11 cellular contexts compared by ENCODE assay signal in the genomic region with DNA sequence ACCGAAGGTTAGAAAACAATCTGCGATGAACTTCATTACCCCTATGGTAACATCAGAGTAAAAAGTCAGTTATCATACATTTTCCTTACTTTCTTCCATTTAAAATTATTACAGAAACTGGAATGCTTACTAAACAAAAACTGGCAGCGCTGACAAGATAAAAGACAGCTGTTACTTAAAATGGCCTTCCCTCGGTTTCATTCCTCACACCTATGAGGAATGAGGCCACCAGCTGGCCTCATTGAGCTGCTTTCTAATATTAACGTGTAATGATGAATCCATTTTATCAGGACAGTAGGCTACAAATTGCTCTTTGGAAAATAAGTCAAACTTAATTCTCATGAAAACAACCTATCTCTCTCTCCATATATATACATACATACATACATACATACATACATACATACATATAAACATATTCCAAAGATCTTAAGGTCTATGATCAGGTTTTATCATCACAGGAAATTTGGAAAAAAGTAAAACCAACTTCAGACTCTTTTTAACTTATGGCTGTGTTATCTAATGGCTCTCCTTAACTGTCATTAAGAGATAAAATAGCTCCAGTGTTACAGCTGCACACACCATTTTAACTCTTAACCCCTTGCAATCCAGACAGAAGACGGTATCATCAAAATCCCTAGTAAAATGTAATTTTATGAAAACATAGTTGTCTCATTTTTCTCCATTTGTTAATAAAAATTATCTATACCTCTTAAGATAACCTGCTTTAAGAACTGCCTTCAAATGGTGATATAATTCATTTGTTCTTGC. TPM values are rescaled to one million over a fixed set of nuclear protein-coding genes. Genes with fewer than 3 reads are reported as not detected.
A peak's percentile ranks its signal among the peaks of the same experiment; 100 is the strongest.
DNase-seq lines count a peak whose midpoint lies in the region; ATAC-seq, FAIRE-seq and TF ChIP-seq lines count a peak whose summit lies in the region.
"Had no signal": no experiment of that assay in that cellular context is flagged by ENCODE, and none has a peak within 500 bp of the region (broad histone marks: within the 10 kb centered on the region; RNA-seq: fewer than 3 reads in every experiment).

No MANE protein-coding gene starts in this region.

- no peak for ATAC-seq in activated CD8-positive, alpha-beta memory T cell treated with anti-CD3 and anti-CD28 coated beads, Interleukin-2, amount 10 ng/mL, durations not matched to agents 7 days and 5 days
- no peak for ATAC-seq in activated CD8-positive, alpha-beta T cell treated with anti-CD3 and anti-CD28 coated beads, Interleukin-2, amount 10 ng/mL, durations not matched to agents 7 days and 5 days

- H3K4me1 ChIP-seq in spleen = peaks cover 47 to 92% (median 78%) of the 10 kb centered on the region in 6 donors

- peak overlapping the region in 2 of 8 donors; percentile 7 to 8 for H3K27ac ChIP-seq in spleen
- H3K27ac ChIP-seq: SJSA1 had no signal

- 56 to 73% (median 68%) methylated on average over 6 of the region's 6 CpGs for WGBS in spleen, 5 donors

- no peak for TF ChIP-seq POLR2A in spleen (IDR thresholded peaks at IDR 0.05)

- peak overlapping the region; percentile 52 for H3K27ac Mint-ChIP-seq in activated CD8-positive, alpha-beta memory T cell treated with anti-CD3 and anti-CD28 coated beads, Interleukin-2, amount 10 ng/mL, durations not matched to agents 7 days and 5 days
- H3K27ac Mint-ChIP-seq in activated CD8-positive, alpha-beta T cell treated with anti-CD3 and anti-CD28 coated beads, Interleukin-2, amount 10 ng/mL, durations not matched to agents 7 days and 5 days = peak overlapping the region; percentile 62

- H3K27me3 ChIP-seq in spleen (replicated peaks in 1 of 7) = no peaks in the 10 kb centered on the region
- H3K27me3 ChIP-seq: SJSA1 had no signal

- intact Hi-C loops in spleen (cut with DNase I; ENCODE audit: low total_unique reads) = no loop called here
- intact Hi-C loops in posterior vena cava (cut with DNase I) = no loop called here

- no peaks in the 10 kb centered on the region for H3K9me3 Mint-ChIP-seq in activated CD8-positive, alpha-beta memory T cell treated with anti-CD3 and anti-CD28 coated beads, Interleukin-2, amount 10 ng/mL, durations not matched to agents 7 days and 5 days (ENCODE audit: low read depth)
- H3K9me3 Mint-ChIP-seq in activated CD8-positive, alpha-beta T cell treated with anti-CD3 and anti-CD28 coated beads, Interleukin-2, amount 10 ng/mL, durations not matched to agents 7 days and 5 days (ENCODE audit: insufficient read depth) = no peaks in the 10 kb centered on the region

- no peaks in the 10 kb centered on the region for H3K9me3 ChIP-seq in spleen
- H3K9me3 ChIP-seq: SJSA1 had no signal

- no peak for FAIRE-seq in HTR-8/SVneo (lab: Jason Lieb, UNC)

- H3K4me3 ChIP-seq in foreskin fibroblast (ENCODE audit: low read depth in 1 of 2, low read length in 2 of 2) (peak overlapping the region; percentile 23 to 92), spleen (peak overlapping the region in 5 of 8 donors; percentile 3 to 87 (median 28))
- H3K4me3 ChIP-seq: SJSA1 had no signal

- DNase-seq in activated CD8-positive, alpha-beta memory T cell treated with anti-CD3 and anti-CD28 coated beads, Interleukin-2, amount 10 ng/mL, durations not matched to agents 7 days and 5 days = no peak
- DNase-seq in activated CD8-positive, alpha-beta memory T cell treated with anti-CD3 and anti-CD28 coated beads for 24 hours = no peak
- no peak for DNase-seq in activated CD8-positive, alpha-beta T cell treated with anti-CD3 and anti-CD28 coated beads, Interleukin-2, amount 10 ng/mL, durations not matched to agents 7 days and 5 days
- DNase-seq in foreskin fibroblast = no peak
- DNase-seq in spleen = no peak
- DNase-seq in HTR-8/SVneo (ENCODE audit: insufficient read length, low spot score) = no peak
- DNase-seq in C1 segment of cervical spinal cord (lab: John Stamatoyannopoulos, UW) = no peak
- DNase-seq in posterior vena cava (ENCODE audit: low spot score) = no peak
- DNase-seq: AML-193, amniotic stem cell had no signal

- H3K36me3 ChIP-seq in spleen = peaks cover 13 to 93% (median 86%) of the 10 kb centered on the region in 6 donors

- TF ChIP-seq CTCF in foreskin fibroblast (IDR thresholded peaks at IDR 0.05; ENCODE audit: low read depth, low read length) = no peak
- TF ChIP-seq CTCF in spleen (IDR thresholded peaks at IDR 0.05 in 8 of 11, conservative IDR thresholded peaks at IDR 0.05 in 3 of 11) = no peak

- peaks cover 72% of the 10 kb centered on the region for H3K4me1 Mint-ChIP-seq in activated CD8-positive, alpha-beta memory T cell treated with anti-CD3 and anti-CD28 coated beads, Interleukin-2, amount 10 ng/mL, durations not matched to agents 7 days and 5 days
- H3K4me1 Mint-ChIP-seq in activated CD8-positive, alpha-beta T cell treated with anti-CD3 and anti-CD28 coated beads, Interleukin-2, amount 10 ng/mL, durations not matched to agents 7 days and 5 days (ENCODE audit: low read depth) = peaks cover 59% of the 10 kb centered on the region

- peak overlapping the region; percentile 94 for H3K4me3 Mint-ChIP-seq in activated CD8-positive, alpha-beta memory T cell treated with anti-CD3 and anti-CD28 coated beads, Interleukin-2, amount 10 ng/mL, durations not matched to agents 7 days and 5 days
- H3K4me3 Mint-ChIP-seq in activated CD8-positive, alpha-beta T cell treated with anti-CD3 and anti-CD28 coated beads, Interleukin-2, amount 10 ng/mL, durations not matched to agents 7 days and 5 days = peak overlapping the region; percentile 88

- POLR2A ChIA-PET in activated CD8-positive, alpha-beta T cell treated with anti-CD3 and anti-CD28 coated beads, Interleukin-2, amount 10 ng/mL, durations not matched to agents 7 days and 5 days (lab: Charles Lee) = interaction anchor here (1.2 to 3.5 kb wide), 6 partner anchors 8 to 84 kb away, joined by 3 to 24 read pairs (median 10); no protein-coding TSS in a partner anchor

- CTCF ChIA-PET in activated CD8-positive, alpha-beta memory T cell treated with anti-CD3 and anti-CD28 coated beads, Interleukin-2, amount 10 ng/mL, durations not matched to agents 7 days and 5 days (lab: Charles Lee) = interaction anchor here (1.0 to 3.1 kb wide), 4 partner anchors 8 to 20 kb away, joined by 3 to 23 read pairs (median 4); no protein-coding TSS in a partner anchor
- CTCF ChIA-PET in activated CD8-positive, alpha-beta T cell treated with anti-CD3 and anti-CD28 coated beads, Interleukin-2, amount 10 ng/mL, durations not matched to agents 7 days and 5 days (lab: Charles Lee) = interaction anchor here (0.7 to 3.0 kb wide), 5 partner anchors 13 to 457 kb away, joined by 3 to 16 read pairs (median 3); no protein-coding TSS in a partner anchor

- H3K36me3 Mint-ChIP-seq in activated CD8-positive, alpha-beta memory T cell treated with anti-CD3 and anti-CD28 coated beads, Interleukin-2, amount 10 ng/mL, durations not matched to agents 7 days and 5 days = peaks cover 84% of the 10 kb centered on the region
- peaks cover 90% of the 10 kb centered on the region for H3K36me3 Mint-ChIP-seq in activated CD8-positive, alpha-beta T cell treated with anti-CD3 and anti-CD28 coated beads, Interleukin-2, amount 10 ng/mL, durations not matched to agents 7 days and 5 days (ENCODE audit: low read depth)

- no peaks in the 10 kb centered on the region for H3K27me3 Mint-ChIP-seq in activated CD8-positive, alpha-beta memory T cell treated with anti-CD3 and anti-CD28 coated beads, Interleukin-2, amount 10 ng/mL, durations not matched to agents 7 days and 5 days
- no peaks in the 10 kb centered on the region for H3K27me3 Mint-ChIP-seq in activated CD8-positive, alpha-beta T cell treated with anti-CD3 and anti-CD28 coated beads, Interleukin-2, amount 10 ng/mL, durations not matched to agents 7 days and 5 days (ENCODE audit: low read depth)

RNA-seq across cellular contexts. Expression of a gene that starts 5.2 kb away (rescaled TPM):
- total RNA-seq in activated CD8-positive, alpha-beta memory T cell treated with anti-CD3 and anti-CD28 coated beads, Interleukin-2, amount 10 ng/mL, durations not matched to agents 7 days and 5 days = 100 to 1,000 TPM; 166 to 254 TPM
- 100 to 1,000 TPM; 257 TPM for total RNA-seq in activated CD8-positive, alpha-beta T cell treated with anti-CD3 and anti-CD28 coated beads, Interleukin-2, amount 10 ng/mL, durations not matched to agents 7 days and 5 days
- total RNA-seq in spleen = 100 to 1,000 TPM; 187 to 405 (median 247) TPM
- 100 to 1,000 TPM in 2 of 3 donors, 10 to 100 TPM in 1; 76.9 to 168 (median 115) TPM for polyA plus RNA-seq in spleen
- 100 to 1,000 TPM in 1 of 2 donors, 10 to 100 TPM in 1; 84.5 to 125 TPM for total RNA-seq in posterior vena cava
